In genomic region chr19:4066176-4066606, GRCh38 we compare ENCODE assay signal across 8 cellular contexts. TPM values are rescaled to one million over a fixed set of nuclear protein-coding genes. Genes with fewer than 3 reads are reported as not detected.
DNase-seq lines count a peak whose midpoint lies in the region; TF ChIP-seq lines count a peak whose summit lies in the region.

No MANE protein-coding gene starts in this region.

- H3K27me3 ChIP-seq in BJ (ENCODE audit: control insufficient read depth, insufficient read depth, low read length): no peaks in the 10 kb centered on the region
- no peaks in the 10 kb centered on the region for H3K27me3 ChIP-seq in SU-DHL-6 (ENCODE audit: low read length)
- H3K27me3 ChIP-seq in colonic mucosa: no peaks in the 10 kb centered on the region
- H3K27me3 ChIP-seq in muscle layer of colon (ENCODE audit: control insufficient read depth in 1 of 2, insufficient read depth in 2 of 2, low read length in 2 of 2): no peaks in the 10 kb centered on the region
- H3K27me3 ChIP-seq in uterus: no peaks in the 10 kb centered on the region

- peak overlapping the region; percentile 78 for H3K27ac ChIP-seq in SU-DHL-6 (ENCODE audit: low read depth, low read length)
- peak overlapping the region; percentile 96 for H3K27ac ChIP-seq in colonic mucosa
- peak overlapping the region; percentile 97 for H3K27ac ChIP-seq in muscle layer of colon (ENCODE audit: low read depth, low read length)
- peak overlapping the region; percentile 98 for H3K27ac ChIP-seq in uterus

- intact Hi-C loops in colonic mucosa (cut with DNase I) (no loop called here), uterus (cut with DNase I; ENCODE audit: low total_unique reads) (no loop called here)

- no peak overlapping the region for H2AFZ ChIP-seq in SU-DHL-6 (ENCODE audit: low read depth, low read length, severe bottlenecking)

- H3K9me2 ChIP-seq in SU-DHL-6 (replicated peaks; ENCODE audit: insufficient read depth, low read length): no peaks in the 10 kb centered on the region

- no peak for TF ChIP-seq CTCF in BJ (IDR thresholded peaks at IDR 0.05; ENCODE audit: insufficient read depth, low read depth, low read length)
- no peak for TF ChIP-seq CTCF in SU-DHL-6 (IDR thresholded peaks at IDR 0.05; ENCODE audit: insufficient read depth, low read length, poor library complexity, severe bottlenecking)
- TF ChIP-seq CTCF in colonic mucosa (IDR thresholded peaks at IDR 0.05): no peak
- no peak for TF ChIP-seq CTCF in uterus (IDR thresholded peaks at IDR 0.05)

- H3K79me2 ChIP-seq in SU-DHL-6 (ENCODE audit: insufficient read depth, low read length): peaks cover 39% of the 10 kb centered on the region

- no peak for DNase-seq in BJ (ENCODE audit: low read depth)
- peak; percentile 71 for DNase-seq in colonic mucosa
- DNase-seq in uterus: no peak
- DNase-seq in OCI-M2 (lab: John Stamatoyannopoulos, UW; ENCODE audit: unreplicated experiment): no peak
- no peak for DNase-seq in NCI-H2107 (lab: John Stamatoyannopoulos, UW)
- no peak for DNase-seq in SKM-1 treated with dmso at 0.1 percent for 144 hours (lab: John Stamatoyannopoulos, UW; ENCODE audit: unreplicated experiment)

- H3K9me3 ChIP-seq in SU-DHL-6 (ENCODE audit: insufficient read depth, low read length): no peaks in the 10 kb centered on the region
- no peaks in the 10 kb centered on the region for H3K9me3 ChIP-seq in colonic mucosa
- no peaks in the 10 kb centered on the region for H3K9me3 ChIP-seq in muscle layer of colon (ENCODE audit: low read length)
- H3K9me3 ChIP-seq in uterus: no peaks in the 10 kb centered on the region

- peak overlapping the region; percentile 96 for H3K9ac ChIP-seq in SU-DHL-6 (ENCODE audit: low read length)
- H3K9ac ChIP-seq in colonic mucosa (ENCODE audit: low read depth in 2 of 2, low read length in 2 of 2): peak overlapping the region; percentile 77 to 95
- no peak overlapping the region for H3K9ac ChIP-seq in muscle layer of colon (ENCODE audit: low read length)

- peaks cover 23% of the 10 kb centered on the region for H3K4me1 ChIP-seq in colonic mucosa
- H3K4me1 ChIP-seq in muscle layer of colon (ENCODE audit: insufficient read depth, low read length): peaks cover 33% of the 10 kb centered on the region
- peaks cover 11 to 25% of the 10 kb centered on the region in 2 donors for H3K4me1 ChIP-seq in uterus

- peak overlapping the region; percentile 97 for H3K4me3 ChIP-seq in BJ (ENCODE audit: low read depth, low read length)
- H3K4me3 ChIP-seq in SU-DHL-6 (ENCODE audit: insufficient read depth, low read length, poor library complexity, severe bottlenecking): peak overlapping the region; percentile 95
- peak overlapping the region; percentile 81 for H3K4me3 ChIP-seq in colonic mucosa
- H3K4me3 ChIP-seq in muscle layer of colon (ENCODE audit: low read depth in 1 of 2, low read length in 2 of 2): peak overlapping the region; percentile 56 to 93
- H3K4me3 ChIP-seq in uterus: peak overlapping the region; percentile 96 to 98

- no peak for TF ChIP-seq POLR2A in uterus (IDR thresholded peaks at IDR 0.05)

- H3K36me3 ChIP-seq in BJ (ENCODE audit: control insufficient read depth, insufficient read depth, low read length) (peaks cover 11% of the 10 kb centered on the region), SU-DHL-6 (ENCODE audit: low read length) (no peaks in the 10 kb centered on the region), colonic mucosa (no peaks in the 10 kb centered on the region), muscle layer of colon (ENCODE audit: insufficient read depth, low read length) (no peaks in the 10 kb centered on the region), uterus (no peaks in the 10 kb centered on the region)

- H3K4me2 ChIP-seq in SU-DHL-6 (ENCODE audit: low read depth, low read length, poor library complexity, severe bottlenecking): peak overlapping the region; percentile 72

- POLR2A ChIA-PET in BJ (lab: Charles Lee): no interaction called here

- H4K20me1 ChIP-seq in SU-DHL-6 (ENCODE audit: low read depth, low read length): peaks cover 11% of the 10 kb centered on the region; the same call in 1 of the 2 replicates

- CTCF ChIA-PET in BJ (lab: Yijun Ruan, JAX): no interaction called here

- peaks cover 14% of the 10 kb centered on the region for H3F3A ChIP-seq in SU-DHL-6 (ENCODE audit: insufficient read depth)

RNA-seq across cellular contexts. Expression of gene ZBTB7A, which starts 0.5 kb away (rescaled TPM):
- polyA plus RNA-seq in BJ (2011; rRNA removed): 4.2 and 7.5 TPM in 2 replicates
- polyA minus RNA-seq in BJ (2011; rRNA and poly(A)+ RNA removed): 3.5 and 6.4 TPM in 2 replicates
- 100 to 1,000 TPM; 110 to 123 TPM for total RNA-seq in colonic mucosa
- total RNA-seq in uterus: 10 to 100 TPM; 10.8 to 72.9 (median 14.1) TPM

RNA-seq across cellular contexts. Expression of gene MAP2K2, which starts 57.7 kb away (rescaled TPM):
- 76.9 and 143 TPM in 2 replicates for polyA plus RNA-seq in BJ (2011; rRNA removed)
- polyA minus RNA-seq in BJ (2011; rRNA and poly(A)+ RNA removed): 62.9 and 76.0 TPM in 2 replicates
- total RNA-seq in colonic mucosa (100 to 1,000 TPM; 211 to 260 TPM), uterus (100 to 1,000 TPM in 1 of 4 donors, 10 to 100 TPM in 2, 1 to 10 TPM in 1; 7.4 to 105 (median 82.4) TPM)

RNA-seq across cellular contexts. Expression of gene PIAS4, which starts 58.7 kb away (rescaled TPM):
- polyA plus RNA-seq in BJ (2011; rRNA removed): 10.9 and 18.2 TPM in 2 replicates
- 10.9 and 14.0 TPM in 2 replicates for polyA minus RNA-seq in BJ (2011; rRNA and poly(A)+ RNA removed)
- total RNA-seq in colonic mucosa (10 to 100 TPM; 29.9 to 31.5 TPM), uterus (10 to 100 TPM in 3 of 4 donors, 1 to 10 TPM in 1; 10.0 to 39.4 (median 23.4) TPM)
